Comparison of ENCODE assay signal across 21 cellular contexts in the genomic region with DNA sequence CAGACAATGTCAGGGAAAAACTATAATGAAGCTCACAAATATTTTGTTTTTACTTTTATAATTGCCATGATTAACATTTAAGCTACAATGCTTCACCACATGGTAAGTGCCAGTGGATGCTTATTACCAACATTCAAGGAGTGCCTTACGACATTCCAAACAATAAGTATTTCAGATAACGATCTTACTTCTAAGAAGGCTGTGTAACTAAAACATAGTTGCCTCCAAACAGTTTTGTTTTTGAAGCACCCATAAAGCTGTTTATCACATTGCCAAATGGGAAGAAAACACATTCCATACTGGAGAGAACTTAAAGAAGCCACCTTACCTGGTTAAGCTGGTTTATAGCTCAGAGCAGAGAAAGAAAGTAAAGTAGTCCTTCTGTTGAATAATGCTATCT.
DNase-seq lines count a peak whose midpoint lies in the region; ATAC-seq, FAIRE-seq and TF ChIP-seq lines count a peak whose summit lies in the region.
"Had no signal": no experiment of that assay in that cellular context is flagged by ENCODE, and none has a peak within 500 bp of the region (broad histone marks: within the 10 kb centered on the region; RNA-seq: fewer than 3 reads in every experiment).

No MANE protein-coding gene starts in this region.

- no peak overlapping the region for H3K27ac ChIP-seq in heart left ventricle
- H3K27ac ChIP-seq: BLaER1 had no signal

- FAIRE-seq in endometrium (lab: Jason Lieb, UNC) = peak; percentile 48
- FAIRE-seq: GM12892, GM19239, HepG2, HTR-8/SVneo had no signal

- 68 to 87% (median 75%) methylated on average over 2 of the region's 2 CpGs for WGBS in heart left ventricle, 4 donors

- ATAC-seq in heart left ventricle (no peak), HG03135 (IDR thresholded peaks at IDR 0.05; ENCODE audit: unreplicated experiment) (no peak)
- no peak for ATAC-seq in stimulated activated naive CD8-positive, alpha-beta T cell treated with anti-CD3 and anti-CD28 coated beads, Interleukin-15, Interleukin-2, amounts not matched to agents 100 U/mL and 50 U/mL, for 24 hours
- ATAC-seq: GM23338, HepG2 had no signal

- TF ChIP-seq CTCF in MCF 10A (IDR thresholded peaks at IDR 0.05; ENCODE audit: unreplicated experiment) (no peak), mesothelial cell of epicardium (IDR thresholded peaks at IDR 0.05; ENCODE audit: unreplicated experiment) (no peak), heart left ventricle (IDR thresholded peaks at IDR 0.05) (no peak)

- H3K4me1 ChIP-seq in heart left ventricle = no peaks in the 10 kb centered on the region
- H3K4me1 ChIP-seq: BLaER1, Caco-2 had no signal

- no peak for TF ChIP-seq POLR2A in heart left ventricle (IDR thresholded peaks at IDR 0.05)

- no peaks in the 10 kb centered on the region for H3K27me3 ChIP-seq in heart left ventricle
- H3K27me3 ChIP-seq: BLaER1 had no signal

- no peak overlapping the region for H3K4me3 ChIP-seq in heart left ventricle
- H3K4me3 ChIP-seq: BLaER1, GM23338 had no signal

- no peaks in the 10 kb centered on the region for H3K9me3 ChIP-seq in heart left ventricle
- H3K9me3 ChIP-seq: BLaER1, Caco-2 had no signal

- H3K4me1 Mint-ChIP-seq in MCF 10A (ENCODE audit: insufficient read depth, unreplicated experiment) = no peaks in the 10 kb centered on the region
- peaks cover 11% of the 10 kb centered on the region for H3K4me1 Mint-ChIP-seq in mesothelial cell of epicardium

- intact Hi-C loops in MCF 10A (cut with micrococcal nuclease) = no loop called here
- intact Hi-C loops in heart left ventricle (cut with DNase I) = no loop called here

- in situ Hi-C loops in T47D (cut with HindIII; ENCODE audit: low pct_unique_long_range_greater_than_20kb, low sequenced_read_pairs) = no loop called here

- H3K4me3 Mint-ChIP-seq in MCF 10A (ENCODE audit: unreplicated experiment) = no peak overlapping the region
- no peak overlapping the region for H3K4me3 Mint-ChIP-seq in mesothelial cell of epicardium
- H3K4me3 Mint-ChIP-seq: CD8-positive, alpha-beta memory T cell; GM23338; H9 had no signal

- H3K36me3 ChIP-seq in heart left ventricle = peaks cover 0 to 9% (median 4%) of the 10 kb centered on the region in 9 donors

- no peaks in the 10 kb centered on the region for H3K9me3 Mint-ChIP-seq in MCF 10A (ENCODE audit: unreplicated experiment)
- no peaks in the 10 kb centered on the region for H3K9me3 Mint-ChIP-seq in mesothelial cell of epicardium
- H3K9me3 Mint-ChIP-seq: CD8-positive, alpha-beta memory T cell; GM23338; H9 had no signal

- DNase-seq in T47D (ENCODE audit: low read depth in 1 of 2, low spot score in 1 of 2) (peak; percentile 23 to 70), MCF 10A (ENCODE audit: unreplicated experiment) (no peak), mesothelial cell of epicardium (ENCODE audit: low spot score in 2 of 2, unreplicated experiment in 2 of 2) (no peak), heart left ventricle (no peak), NCI-H526 (lab: John Stamatoyannopoulos, UW) (no peak)
- DNase-seq in stimulated activated naive CD8-positive, alpha-beta T cell treated with anti-CD3 and anti-CD28 coated beads, Interleukin-15, Interleukin-2, amounts not matched to agents 100 U/mL and 50 U/mL, for 24 hours = no peak
- DNase-seq: 8988T; AML-193; Caco-2; CD8-positive, alpha-beta memory T cell; DND-41; GDM1; H9 had no signal

- H3K36me3 Mint-ChIP-seq in MCF 10A (ENCODE audit: insufficient read depth, unreplicated experiment) (no peaks in the 10 kb centered on the region), mesothelial cell of epicardium (peaks cover 1% of the 10 kb centered on the region)

- no TSS peak for BruUV-seq in MCF 10A (replicated peaks; lab: Mats Ljungman, UMichigan)

- H3K27me3 Mint-ChIP-seq in MCF 10A (ENCODE audit: insufficient read depth, unreplicated experiment) (no peaks in the 10 kb centered on the region), mesothelial cell of epicardium (ENCODE audit: low read depth) (no peaks in the 10 kb centered on the region)
- H3K27me3 Mint-ChIP-seq: CD8-positive, alpha-beta memory T cell had no signal

- CTCF ChIA-PET in MCF 10A (lab: Yijun Ruan, JAX) = interaction anchor here (0.5 to 0.8 kb wide), 2 partner anchors 192 to 439 kb away, joined by 3 to 5 read pairs; no protein-coding TSS in a partner anchor

- POLR2A ChIA-PET in MCF 10A (lab: Yijun Ruan, JAX) = interaction anchor here (0.5 to 0.6 kb wide), 2 partner anchors 23 to 78 kb away, joined by 3 read pairs; no protein-coding TSS in a partner anchor

- H3K27ac Mint-ChIP-seq in MCF 10A (ENCODE audit: low read depth, unreplicated experiment) = no peak overlapping the region
- H3K27ac Mint-ChIP-seq in mesothelial cell of epicardium = peak overlapping the region; percentile 47
- H3K27ac Mint-ChIP-seq: CD8-positive, alpha-beta memory T cell; GM23338 had no signal

Comparison
In these comparisons a context has a peak if more than half of its experiments do, and no peak if none do; other contexts are left out.
1. DNase-seq: peak in T47D (2 of 2); none in MCF 10A (single experiment), mesothelial cell of epicardium (0 of 2), heart left ventricle (0 of 5), stimulated activated naive CD8-positive, alpha-beta T cell treated with anti-CD3 and anti-CD28 coated beads, Interleukin-15, Interleukin-2, amounts not matched to agents 100 U/mL and 50 U/mL, for 24 hours (single experiment) and NCI-H526 (0 of 2).